In the genomic region with DNA sequence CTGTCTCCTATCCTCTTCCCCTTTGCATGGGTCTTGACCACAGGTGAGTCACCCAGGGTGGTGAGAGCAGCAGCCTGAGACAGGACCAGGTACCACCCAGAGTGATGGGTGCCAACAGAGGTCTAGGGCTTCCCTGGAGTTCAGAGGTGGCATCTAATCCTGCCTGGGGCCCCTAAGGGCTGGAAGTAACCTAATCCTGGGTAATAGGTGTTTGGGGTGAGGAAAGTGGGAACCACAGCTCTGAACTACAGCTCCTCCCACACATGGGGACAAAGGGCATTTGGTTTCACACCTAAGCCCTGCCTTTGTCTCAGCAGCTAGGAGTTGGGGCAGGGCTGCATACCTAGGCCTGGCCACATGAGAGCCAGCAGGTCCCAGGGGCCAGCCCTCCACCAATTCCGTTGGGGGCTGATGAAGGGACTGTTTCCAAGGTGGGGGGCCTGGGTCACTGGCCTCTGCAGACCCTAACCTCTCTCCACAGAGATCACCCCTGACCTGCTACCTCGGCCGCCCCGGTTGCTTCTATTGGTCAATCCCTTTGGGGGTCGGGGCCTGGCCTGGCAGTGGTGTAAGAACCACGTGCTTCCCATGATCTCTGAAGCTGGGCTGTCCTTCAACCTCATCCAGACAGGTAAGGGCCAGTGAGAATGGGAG, we compare ENCODE assay signal across 13 cellular contexts. TPM values are rescaled to one million over a fixed set of nuclear protein-coding genes. Genes with fewer than 3 reads are reported as not detected.
DNase-seq lines count a peak whose midpoint lies in the region; ATAC-seq and TF ChIP-seq lines count a peak whose summit lies in the region.
"Had no signal": no experiment of that assay in that cellular context is flagged by ENCODE, and none has a peak within 500 bp of the region (broad histone marks: within the 10 kb centered on the region; RNA-seq: fewer than 3 reads in every experiment).

No MANE protein-coding gene starts in this region.

- H3K79me2 ChIP-seq in KMS-11 (ENCODE audit: insufficient read depth, low read depth) = peaks cover 5% of the 10 kb centered on the region; the same call in 1 of the 2 replicates

- no peak for TF ChIP-seq CTCF in KMS-11 (conservative IDR thresholded peaks at IDR 0.05; ENCODE audit: low read depth, low read length)
- no peak for TF ChIP-seq CTCF in colonic mucosa (IDR thresholded peaks at IDR 0.05)
- TF ChIP-seq CTCF in neutrophil (IDR thresholded peaks at IDR 0.05) = no peak

- H4K20me1 ChIP-seq in KMS-11 (ENCODE audit: insufficient read depth) = no peaks in the 10 kb centered on the region

- H3K9ac ChIP-seq in KMS-11 (peak overlapping the region; percentile 2; the same call in 1 of the 2 replicates), colonic mucosa (ENCODE audit: low read depth in 2 of 2, low read length in 2 of 2) (peak overlapping the region in 1 of 2 donors; percentile 67)

- intact Hi-C loops in colonic mucosa (cut with DNase I) = no loop called here

- H3K4me3 ChIP-seq in KMS-11 (IDR thresholded peaks at IDR 0.05; ENCODE audit: insufficient read depth, low read depth, low read length) (no peak overlapping the region), colonic mucosa (no peak overlapping the region), neutrophil (ENCODE audit: low read depth in 1 of 2, low read length in 1 of 2) (no peak overlapping the region)
- H3K4me3 ChIP-seq: body of pancreas, pancreas, tibial artery had no signal

- H3K4me1 ChIP-seq in KMS-11 (ENCODE audit: low read depth, poor library complexity, severe bottlenecking) = peaks cover 38% of the 10 kb centered on the region
- peaks cover 26% of the 10 kb centered on the region for H3K4me1 ChIP-seq in colonic mucosa
- peaks cover 28 to 30% of the 10 kb centered on the region in 2 experiments for H3K4me1 ChIP-seq in neutrophil (ENCODE audit: control insufficient read depth in 1 of 2, insufficient read depth in 1 of 2, low read depth in 1 of 2, low read length in 1 of 2)

- H3K36me3 ChIP-seq in KMS-11 (ENCODE audit: insufficient read depth) (no peaks in the 10 kb centered on the region), colonic mucosa (no peaks in the 10 kb centered on the region), neutrophil (peaks cover 42% of the 10 kb centered on the region)

- no peak for ATAC-seq in HG03039 (IDR thresholded peaks at IDR 0.05; ENCODE audit: unreplicated experiment)
- ATAC-seq: body of pancreas, pancreas had no signal

- peak overlapping the region; percentile 30; the same call in 1 of the 2 replicates for H3K27ac ChIP-seq in KMS-11
- peak overlapping the region; percentile 71 for H3K27ac ChIP-seq in colonic mucosa
- peak overlapping the region; percentile 5 for H3K27ac ChIP-seq in neutrophil
- H3K27ac ChIP-seq: body of pancreas, pancreas, tibial artery had no signal

- no peaks in the 10 kb centered on the region for H3K27me3 ChIP-seq in KMS-11 (ENCODE audit: insufficient read depth, low read depth)
- H3K27me3 ChIP-seq in colonic mucosa = no peaks in the 10 kb centered on the region
- no peaks in the 10 kb centered on the region for H3K27me3 ChIP-seq in neutrophil
- H3K27me3 ChIP-seq: body of pancreas, pancreas, tibial artery had no signal

- H3K4me2 ChIP-seq in KMS-11 = peak overlapping the region; percentile 53; the same call in 1 of the 2 replicates

- H3K9me3 ChIP-seq in colonic mucosa = no peaks in the 10 kb centered on the region
- H3K9me3 ChIP-seq in neutrophil = no peaks in the 10 kb centered on the region
- H3K9me3 ChIP-seq: body of pancreas, pancreas, tibial artery had no signal

- H2AFZ ChIP-seq in KMS-11 (ENCODE audit: low read depth) = no peak overlapping the region

- DNase-seq in ELR (ENCODE audit: low read depth) (peak; percentile 37), colonic mucosa (peak; percentile 76), amygdala (lab: John Stamatoyannopoulos, UW) (no peak), hepatic stellate cell (ENCODE audit: low spot score) (no peak)
- no peak for DNase-seq in effector CD8-positive, alpha-beta T cell (lab: John Stamatoyannopoulos, UW)
- DNase-seq: body of pancreas, DMS79, erythroblast had no signal

RNA-seq across cellular contexts. Expression of gene SPHK2, which starts 8.0 kb away (rescaled TPM):
- 10 to 100 TPM; 36.2 to 48.4 TPM for total RNA-seq in colonic mucosa

RNA-seq across cellular contexts. Expression of gene RPL18, which starts 8.4 kb away (rescaled TPM):
- 1,000 to 10,000 TPM; 1,499 to 1,736 TPM for total RNA-seq in colonic mucosa

RNA-seq across cellular contexts. Expression of gene DBP, which starts 9.8 kb away (rescaled TPM):
- total RNA-seq in colonic mucosa = 1 to 10 TPM; 4.7 to 8.9 TPM

RNA-seq across cellular contexts. Expression of gene FAM83E, which starts 12.5 kb away (rescaled TPM):
- 100 to 1,000 TPM; 150 to 198 TPM for total RNA-seq in colonic mucosa

RNA-seq across cellular contexts. Expression of gene CA11, which starts 18.6 kb away (rescaled TPM):
- total RNA-seq in colonic mucosa = 1 to 10 TPM; 1.4 to 2.7 TPM

Comparison
In these comparisons a context has a peak if more than half of its experiments do, and no peak if none do; other contexts are left out.
1. DNase-seq: peak in ELR (single experiment) and colonic mucosa (single experiment); none in amygdala (0 of 56), effector CD8-positive, alpha-beta T cell (single experiment) and hepatic stellate cell (single experiment).
2. H3K27ac ChIP-seq: peak in every context shown above with its lines; median percentile 71 in colonic mucosa; 30 in KMS-11; 5 in neutrophil.